In genomic region chr3:18809640-18810305, GRCh38 we compare ENCODE assay signal across 1 cellular context.
A peak's percentile ranks its signal among the peaks of the same experiment; 100 is the strongest.
TF ChIP-seq lines count a peak whose summit lies in the region.

No MANE protein-coding gene starts in this region.

TF ChIP-seq in A549, 52 proteins besides CTCF, POLR2A, EP300 and RAD21 (continued from another document):
- TF ChIP-seq REST (IDR thresholded peaks at IDR 0.05): no peak
- no peak for TF ChIP-seq BHLHE40 (IDR thresholded peaks at IDR 0.05; ENCODE audit: low read depth, low read length)
- no peak for TF ChIP-seq ELK1 (IDR thresholded peaks at IDR 0.05; ENCODE audit: low read depth, low read length)
- TF ChIP-seq MYC (IDR thresholded peaks at IDR 0.05; ENCODE audit: borderline replicate concordance, low read length): no peak
- TF ChIP-seq CBX8 (IDR thresholded peaks at IDR 0.05): no peak
- TF ChIP-seq MAFK (IDR thresholded peaks at IDR 0.05; ENCODE audit: partially characterized antibody): peak; percentile 89
- TF ChIP-seq FOSB (CRISPR knock-in tag; IDR thresholded peaks at IDR 0.05): no peak
